Comparison of ENCODE assay signal across 9 cellular contexts in genomic region chr18:76687271-76688006, GRCh38.
DNase-seq lines count a peak whose midpoint lies in the region; ATAC-seq lines count a peak whose summit lies in the region.
"Had no signal": no experiment of that assay in that cellular context is flagged by ENCODE, and none has a peak within 500 bp of the region (broad histone marks: within the 10 kb centered on the region; RNA-seq: fewer than 3 reads in every experiment).

No MANE protein-coding gene starts in this region.

- peak overlapping the region; percentile 54 for H3K27ac ChIP-seq in epithelial cell of prostate
- H3K27ac ChIP-seq: neutrophil had no signal

- H3K9me3 Mint-ChIP-seq in stimulated activated naive CD8-positive, alpha-beta T cell treated with anti-CD3 and anti-CD28 coated beads, Interleukin-15, amount 100 ng/mL, for 72 hours = no peaks in the 10 kb centered on the region

- peak; percentile 38 for ATAC-seq in GM21367 (IDR thresholded peaks at IDR 0.05; ENCODE audit: unreplicated experiment)
- peak; percentile 79 for ATAC-seq in stimulated activated naive CD8-positive, alpha-beta T cell treated with anti-CD3 and anti-CD28 coated beads, Interleukin-15, amount 100 ng/mL, for 72 hours
- no peak for ATAC-seq in HG03045 (IDR thresholded peaks at IDR 0.05; ENCODE audit: unreplicated experiment)

- peaks cover 80% of the 10 kb centered on the region for H3K27me3 Mint-ChIP-seq in stimulated activated naive CD8-positive, alpha-beta T cell treated with anti-CD3 and anti-CD28 coated beads, Interleukin-15, amount 100 ng/mL, for 72 hours

- no peak overlapping the region for H3K27ac Mint-ChIP-seq in stimulated activated naive CD8-positive, alpha-beta T cell treated with anti-CD3 and anti-CD28 coated beads, Interleukin-15, amount 100 ng/mL, for 72 hours

- H3K4me3 Mint-ChIP-seq in stimulated activated naive CD8-positive, alpha-beta T cell treated with anti-CD3 and anti-CD28 coated beads, Interleukin-15, amount 100 ng/mL, for 72 hours = peak overlapping the region; percentile 15 to 33

- peak; percentile 37 for DNase-seq in COR-L47 (lab: John Stamatoyannopoulos, UW)
- DNase-seq in NCI-H2227 treated with DMSO at 0.1 percent for 48 hours (lab: John Stamatoyannopoulos, UW) = peak; percentile 32
- peak; percentile 34 for DNase-seq in epithelial cell of prostate (ENCODE audit: low read depth, low spot score)
- peak; percentile 14 to 31 for DNase-seq in stimulated activated naive CD8-positive, alpha-beta T cell treated with anti-CD3 and anti-CD28 coated beads, Interleukin-15, amount 100 ng/mL, for 72 hours
- DNase-seq in NCI-H2171 (lab: John Stamatoyannopoulos, UW) = no peak
- no peak for DNase-seq in NCI-H1436 (lab: John Stamatoyannopoulos, UW)

- peaks cover 30% of the 10 kb centered on the region for H3K4me1 Mint-ChIP-seq in stimulated activated naive CD8-positive, alpha-beta T cell treated with anti-CD3 and anti-CD28 coated beads, Interleukin-15, amount 100 ng/mL, for 72 hours

Comparison
In these comparisons a context has a peak if more than half of its experiments do, and no peak if none do; other contexts are left out.
1. DNase-seq: peak in COR-L47 (single experiment), NCI-H2227 treated with DMSO at 0.1 percent for 48 hours (single experiment), epithelial cell of prostate (single experiment) and stimulated activated naive CD8-positive, alpha-beta T cell treated with anti-CD3 and anti-CD28 coated beads, Interleukin-15, amount 100 ng/mL, for 72 hours (2 of 2); none in NCI-H2171 (single experiment) and NCI-H1436 (single experiment).